In the genomic region with DNA sequence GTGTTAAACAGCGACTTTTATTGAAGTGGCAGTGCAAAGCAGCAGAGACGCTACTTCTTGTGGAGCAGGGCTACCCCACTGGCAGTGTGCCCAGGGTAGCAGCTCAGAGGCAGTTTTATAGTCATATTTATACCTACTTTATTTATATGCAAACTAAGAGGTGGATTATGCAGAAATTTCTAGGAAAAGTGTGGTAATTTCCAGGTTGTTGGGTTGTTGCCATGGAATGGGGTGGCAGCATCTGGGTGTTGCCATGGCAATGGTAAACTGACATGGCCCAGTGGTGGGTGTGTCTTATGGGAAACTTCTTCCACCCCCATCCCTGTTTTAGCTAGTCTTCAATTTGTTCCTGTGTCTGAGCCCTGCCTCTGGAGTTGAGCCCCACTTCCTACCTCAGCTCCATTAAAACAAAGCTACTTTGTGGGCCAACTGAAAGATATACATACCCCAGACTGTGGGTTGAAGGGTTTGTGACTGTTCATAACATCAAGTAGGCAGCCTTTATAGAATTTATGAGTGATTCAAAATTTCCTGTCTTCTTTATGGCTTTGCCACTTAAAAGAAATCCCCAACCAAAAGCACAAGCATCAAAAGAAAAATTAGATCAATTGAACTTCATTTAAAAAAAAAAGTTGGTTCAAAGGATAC, we compare ENCODE assay signal across 32 cellular contexts.
"Had no signal": no experiment of that assay in that cellular context is flagged by ENCODE, and none has a peak within 500 bp of the region (broad histone marks: within the 10 kb centered on the region; RNA-seq: fewer than 3 reads in every experiment).

No MANE protein-coding gene starts in this region.

- H3K27ac ChIP-seq: PC-9, RWPE1, WERI-Rb-1 had no signal

- H3K4me3 ChIP-seq: PC-9 had no signal

- H3K36me3 ChIP-seq: WERI-Rb-1 had no signal

- H3K4me2 ChIP-seq: PC-9 had no signal

- DNase-seq: activated CD4-positive, alpha-beta memory T cell treated with anti-CD3 and anti-CD28 coated beads, Interleukin-2, amount 10 ng/mL, durations not matched to agents 7 days and 5 days; activated CD4-positive, alpha-beta T cell treated with anti-CD3 and anti-CD28 coated beads for 1 hour; activated CD4-positive, alpha-beta T cell treated with anti-CD3 and anti-CD28 coated beads for 48 hours; activated CD4-positive, CD25-positive, alpha-beta regulatory T cell; activated CD8-positive, alpha-beta memory T cell treated with anti-CD3 and anti-CD28 coated beads for 24 hours; activated CD8-positive, alpha-beta memory T cell treated with anti-CD3 and anti-CD28 coated beads, Interleukin-2, amount 10 ng/mL, durations not matched to agents 7 days and 5 days; activated CD8-positive, alpha-beta memory T cell treated with anti-CD3 and anti-CD28 coated beads, Interleukin-2, amount 50 U/mL, for 48 hours; activated effector memory CD4-positive, alpha-beta T cell treated with Interleukin-2 at 50 U/mL for 16 hours; activated naive CD4-positive, alpha-beta T cell treated with anti-CD3 and anti-CD28 coated beads, Interleukin-2, amount 10 ng/mL, durations not matched to agents 7 days and 5 days; activated naive CD8-positive, alpha-beta T cell treated with anti-CD3 and anti-CD28 coated beads, Interleukin-2, amount 50 U/mL, for 24 hours; activated T-cell treated with anti-CD3 and anti-CD28 coated beads, Interleukin-2, amount 50 U/mL, for 48 hours; anterior cingulate cortex; caudate nucleus; cerebellar nuclear complex; NCI-H1105 treated with DMSO at 0.1 percent for 48 hours; NCI-H1436; NCI-H1694; NCI-H2029; NCI-H510A; NCI-H526; NCI-H748 treated with DMSO at 0.1 percent for 48 hours; PC-9; SIG-M5; T-helper 1 cell; T-helper 2 cell; T-helper 9 cell; WERI-Rb-1 had no signal

- ATAC-seq: activated CD8-positive, alpha-beta memory T cell treated with anti-CD3 and anti-CD28 coated beads, Interleukin-2, amount 10 ng/mL, durations not matched to agents 7 days and 5 days; activated naive CD8-positive, alpha-beta T cell treated with anti-CD3 and anti-CD28 coated beads, Interleukin-2, amount 50 U/mL, for 24 hours; Right ventricle myocardium inferior; SK-N-SH treated with all-trans-retinoic acid at 6 μM for 48 hours had no signal

- FAIRE-seq: bronchial epithelial cell, RCC 7860 had no signal

- H2AFZ ChIP-seq: PC-9 had no signal
